Comparison of ENCODE assay signal across 8 cellular contexts in the genomic region with DNA sequence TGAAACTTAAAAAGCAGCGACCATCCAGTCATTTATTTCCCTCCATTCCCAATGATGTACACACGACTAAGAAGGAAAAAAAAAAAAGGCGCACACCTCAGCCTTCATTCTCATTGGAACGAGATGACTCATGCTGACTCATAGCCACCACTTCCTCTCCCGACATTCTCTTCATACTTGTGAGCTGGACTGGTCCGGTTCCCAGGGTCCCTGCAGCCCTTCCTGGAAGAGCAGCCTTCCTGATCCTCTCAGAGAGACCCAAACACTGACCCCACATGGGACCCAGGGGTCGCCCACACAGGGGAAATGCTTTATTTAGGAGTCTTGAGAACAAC.
DNase-seq lines count a peak whose midpoint lies in the region; ATAC-seq, FAIRE-seq and TF ChIP-seq lines count a peak whose summit lies in the region.
"Not testable (repeated sequence)": the region's sequence is repeated elsewhere in the genome, so short reads cannot be mapped to it uniquely, and the experiment has no call there.

No MANE protein-coding gene starts in this region.

- DNase-seq in GM18507 (ENCODE audit: extremely low spot score, insufficient read length, low read depth); H54 (ENCODE audit: insufficient read length, low spot score); T-cell; GM12878 (ENCODE audit: low read depth, low spot score); Right ventricle myocardium superior; upper lobe of left lung: not testable (repeated sequence)

- H3K36me3 Mint-ChIP-seq in T-cell: not testable (repeated sequence)

- not testable (repeated sequence) for H3K9ac ChIP-seq in GM12878 (ENCODE audit: control insufficient read depth, insufficient read depth, low read length)

- in situ Hi-C loops in GM12878 (cut with MboI): loop anchor here (25.0 kb wide), 1 partner anchor 217 kb away; no protein-coding TSS in a partner anchor

- not testable (repeated sequence) for H3K79me2 ChIP-seq in GM12878 (ENCODE audit: control insufficient read depth, insufficient read depth, low read length)

- FAIRE-seq in GM18507 (lab: Jason Lieb, UNC): peak; percentile 55
- FAIRE-seq in H54 (lab: Jason Lieb, UNC): peak; percentile 70
- FAIRE-seq in GM12878 (lab: Jason Lieb, UNC): peak; percentile 61

- H3K4me3 Mint-ChIP-seq in T-cell: peak overlapping the region in 2 of 3 donors; percentile 55 to 63

- H4K20me1 ChIP-seq in GM12878 (ENCODE audit: control insufficient read depth, insufficient read depth): not testable (repeated sequence)

- not testable (repeated sequence) for TF ChIP-seq CTCF in GM12878 (IDR thresholded peaks at IDR 0.05 in 2 of 3, conservative IDR thresholded peaks at IDR 0.05 in 1 of 3; ENCODE audit: control insufficient read depth in 2 of 3, extremely low read depth in 1 of 3, insufficient read depth in 1 of 3, low read depth in 3 of 3, low read length in 3 of 3); upper lobe of left lung (IDR thresholded peaks at IDR 0.05)

- not testable (repeated sequence) for H3K4me2 ChIP-seq in GM12878 (ENCODE audit: control insufficient read depth, insufficient read depth)

- RAD21 ChIA-PET in GM12878 (lab: Charles Lee; ENCODE audit: unreplicated experiment): not testable (repeated sequence)

- H3K27ac Mint-ChIP-seq in T-cell: not testable (repeated sequence)

- not testable (repeated sequence) for TF ChIP-seq POLR2A in H54 (IDR thresholded peaks at IDR 0.05; ENCODE audit: low read depth, low read length); GM12878 (IDR thresholded peaks at IDR 0.05; ENCODE audit: low read depth, low read length); upper lobe of left lung (IDR thresholded peaks at IDR 0.05)

- not testable (repeated sequence) for H2AFZ ChIP-seq in GM12878 (ENCODE audit: control insufficient read depth, low read depth, low read length); neuron (ENCODE audit: low read depth, low read length)

- not testable (repeated sequence) for H3K27me3 Mint-ChIP-seq in T-cell

- no CpG with 5 or more reads among the region's 7 CpGs for WGBS in GM12878 (ENCODE audit: insufficient coverage, insufficient replicate concordance, low lambda C conversion rate, missing lambda C conversion rate)
- WGBS in upper lobe of left lung, 2 donors: 0% methylated on average over 5 to 6 of the region's 7 CpGs

- H3K9me3 Mint-ChIP-seq in T-cell: not testable (repeated sequence)

- H3K4me3 ChIP-seq in GM12878: not testable (repeated sequence)
- H3K4me3 ChIP-seq in neuron (ENCODE audit: low read length) (peak overlapping the region; percentile 54), upper lobe of left lung (peak overlapping the region in 3 of 4 donors; percentile 27 to 39 (median 34))

- SMC1A ChIA-PET in GM12878 (lab: Charles Lee; ENCODE audit: uncharacterized antibody, unreplicated experiment): not testable (repeated sequence)

- POLR2A ChIA-PET in T-cell (lab: Charles Lee); GM12878 (lab: Charles Lee): not testable (repeated sequence)

- not testable (repeated sequence) for TF ChIP-seq RAD21 in GM12878 (IDR thresholded peaks at IDR 0.05; ENCODE audit: insufficient read depth, low read depth, low read length)

- H3K9me3 ChIP-seq in GM12878 (replicated peaks; ENCODE audit: control insufficient read depth, insufficient read depth, low read length); neuron (ENCODE audit: low read length); upper lobe of left lung: not testable (repeated sequence)

- not testable (repeated sequence) for H3K36me3 ChIP-seq in GM12878 (ENCODE audit: control insufficient read depth in 2 of 2, insufficient read depth in 2 of 2, low read length in 1 of 2); neuron (ENCODE audit: insufficient read depth, low read length); upper lobe of left lung

- BruUV-seq in GM12878 (replicated peaks; lab: Mats Ljungman, UMichigan): not testable (repeated sequence)

- H3K27me3 ChIP-seq in GM12878 (replicated peaks in 1 of 2; ENCODE audit: control insufficient read depth in 2 of 2, insufficient read depth in 2 of 2, low read length in 1 of 2); neuron (ENCODE audit: insufficient read depth, low read length); upper lobe of left lung: not testable (repeated sequence)

- TF ChIP-seq EP300 in GM12878 (IDR thresholded peaks at IDR 0.05; ENCODE audit: borderline replicate concordance in 1 of 2, control insufficient read depth in 1 of 2, low read depth in 2 of 2, low read length in 2 of 2); upper lobe of left lung (IDR thresholded peaks at IDR 0.05): not testable (repeated sequence)

- not testable (repeated sequence) for H3K27ac ChIP-seq in GM12878 (ENCODE audit: control insufficient read depth, insufficient read depth)
- peak overlapping the region; percentile 48 to 78 (median 60) for H3K27ac ChIP-seq in upper lobe of left lung

- intact Hi-C loops in GM12878 (cut with micrococcal nuclease; ENCODE audit: unreplicated experiment); Right ventricle myocardium superior (cut with DNase I): not testable (repeated sequence)

- not testable (repeated sequence) for H3K4me1 ChIP-seq in GM12878 (ENCODE audit: control insufficient read depth, insufficient read depth, low read length); upper lobe of left lung
- peaks cover 12% of the 10 kb centered on the region for H3K4me1 ChIP-seq in neuron (ENCODE audit: insufficient read depth, low read length)

- ATAC-seq in HG03378 (IDR thresholded peaks at IDR 0.05; ENCODE audit: unreplicated experiment) (peak; percentile 63), T-cell (replicated peaks in 1 of 4) (peak; percentile 55 to 66 (median 58)), GM12878 (peak; percentile 65), Right ventricle myocardium superior (ENCODE audit: poor library complexity) (peak; percentile 88), upper lobe of left lung (ENCODE audit: low FRiP score in 2 of 2) (peak; percentile 86 to 88)

- CTCF ChIA-PET in T-cell (lab: Charles Lee); GM12878 (lab: Yijun Ruan, JAX): not testable (repeated sequence)

- peaks cover 0 to 17% (median 12%) of the 10 kb centered on the region in 3 donors for H3K4me1 Mint-ChIP-seq in T-cell
